Comparison of ENCODE assay signal across 27 cellular contexts in the genomic region with DNA sequence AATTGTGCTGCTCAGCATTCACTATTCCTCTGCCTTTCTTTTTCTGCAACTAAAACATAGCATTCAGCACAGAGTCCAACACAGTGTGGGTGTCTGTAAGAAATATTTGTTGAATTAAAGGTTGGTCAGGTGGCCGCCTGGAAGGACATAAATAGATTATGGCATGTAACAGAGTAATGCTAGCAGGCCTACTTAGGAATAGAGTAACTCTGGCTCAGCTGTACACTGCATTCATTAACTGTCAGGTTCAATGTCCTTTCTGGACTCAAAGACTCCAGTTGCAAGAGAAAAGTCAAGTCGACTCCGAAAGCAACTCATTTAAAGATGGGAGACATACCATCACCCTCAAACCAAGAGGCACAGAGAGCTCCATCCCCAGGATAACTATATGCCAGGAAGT.
"Had no signal": no experiment of that assay in that cellular context is flagged by ENCODE, and none has a peak within 500 bp of the region (broad histone marks: within the 10 kb centered on the region; RNA-seq: fewer than 3 reads in every experiment).

No MANE protein-coding gene starts in this region.

- ATAC-seq: left cardiac atrium; mucosa of descending colon; natural killer cell treated with Interleukin-12 subunit alpha and Interleukin-12 subunit beta and Interleukin-15 and Interleukin-18, amount 100 ng/mL, for 72 hours; pancreas; stimulated activated memory B cell treated with anti-CD40 and anti-IgM and Interleukin-4, amounts not matched to agents 10 μg/mL and 1 μg/mL and 100 μg/mL, for 72 hours; upper lobe of right lung had no signal

- DNase-seq: dermis blood vessel endothelial cell; effector memory CD4-positive, alpha-beta T cell; esophagus squamous epithelium; foreskin melanocyte; head of caudate nucleus; hippocampal formation; left cardiac atrium; mesenchymal stem cell; mucosa of descending colon; naive B cell; pancreas; sigmoid colon; spleen; stimulated activated CD4-positive, alpha-beta T cell treated with anti-CD3 and anti-CD28 coated beads, Interleukin-4, amount 100 ng/mL, for 4 hours; transverse colon; upper lobe of right lung; uterus had no signal

- H3K27me3 ChIP-seq: pancreas, uterus had no signal

- H3K4me3 Mint-ChIP-seq: central memory CD8-positive, alpha-beta T cell; mesothelial cell of epicardium; naive B cell; natural killer cell treated with Interleukin-12 subunit alpha and Interleukin-12 subunit beta and Interleukin-15 and Interleukin-18, amount 100 ng/mL, for 72 hours; neural crest cell; stimulated activated memory B cell treated with anti-CD40 and anti-IgM and Interleukin-4, amounts not matched to agents 10 μg/mL and 1 μg/mL and 100 μg/mL, for 72 hours; stimulated activated naive CD8-positive, alpha-beta T cell treated with anti-CD3 and anti-CD28 coated beads, Interleukin-15, Interleukin-2, amounts not matched to agents 100 ng/mL and 50 ng/mL, for 24 hours had no signal

- H3K4me3 ChIP-seq: coronary artery, esophagus squamous epithelium, lung, mucosa of descending colon, pancreas, sigmoid colon, skin epidermis, spleen, transverse colon, upper lobe of right lung, uterus had no signal

- H3K27ac Mint-ChIP-seq: mesothelial cell of epicardium; naive B cell; natural killer cell treated with Interleukin-12 subunit alpha and Interleukin-12 subunit beta and Interleukin-15 and Interleukin-18, amount 100 ng/mL, for 72 hours; stimulated activated memory B cell treated with anti-CD40 and anti-IgM and Interleukin-4, amounts not matched to agents 10 μg/mL and 1 μg/mL and 100 μg/mL, for 72 hours; stimulated activated naive CD8-positive, alpha-beta T cell treated with anti-CD3 and anti-CD28 coated beads, Interleukin-15, Interleukin-2, amounts not matched to agents 100 ng/mL and 50 ng/mL, for 24 hours had no signal

- H3K36me3 Mint-ChIP-seq: mesothelial cell of epicardium; naive B cell; natural killer cell treated with Interleukin-12 subunit alpha and Interleukin-12 subunit beta and Interleukin-15 and Interleukin-18, amount 100 ng/mL, for 72 hours; stimulated activated memory B cell treated with anti-CD40 and anti-IgM and Interleukin-4, amounts not matched to agents 10 μg/mL and 1 μg/mL and 100 μg/mL, for 72 hours had no signal

- H3K36me3 ChIP-seq: esophagus squamous epithelium, neutrophil, pancreas, sigmoid colon, spleen, transverse colon, upper lobe of right lung, uterus had no signal

- H3K9me3 Mint-ChIP-seq: central memory CD8-positive, alpha-beta T cell; mesothelial cell of epicardium; neural crest cell; stimulated activated naive CD8-positive, alpha-beta T cell treated with anti-CD3 and anti-CD28 coated beads, Interleukin-15, Interleukin-2, amounts not matched to agents 100 ng/mL and 50 ng/mL, for 24 hours had no signal

- H3K9me3 ChIP-seq: esophagus squamous epithelium, mucosa of descending colon, neutrophil, pancreas, sigmoid colon, spleen, transverse colon, upper lobe of right lung, uterus had no signal

- H3K4me1 ChIP-seq: pancreas, upper lobe of right lung had no signal

- H3K4me1 Mint-ChIP-seq: central memory CD8-positive, alpha-beta T cell; naive B cell; stimulated activated memory B cell treated with anti-CD40 and anti-IgM and Interleukin-4, amounts not matched to agents 10 μg/mL and 1 μg/mL and 100 μg/mL, for 72 hours had no signal

- H3K27ac ChIP-seq: coronary artery, esophagus squamous epithelium, neutrophil, pancreas, sigmoid colon, skin epidermis, spleen, transverse colon, upper lobe of right lung, uterus had no signal
